ENCODE assay signal across 18 cellular contexts in genomic region chr20:62377064-62377461, GRCh38. TPM values are rescaled to one million over a fixed set of nuclear protein-coding genes. Genes with fewer than 3 reads are reported as not detected.
DNase-seq lines count a peak whose midpoint lies in the region; ATAC-seq and TF ChIP-seq lines count a peak whose summit lies in the region.
"Had no signal": no experiment of that assay in that cellular context is flagged by ENCODE, and none has a peak within 500 bp of the region (broad histone marks: within the 10 kb centered on the region; RNA-seq: fewer than 3 reads in every experiment).

No MANE protein-coding gene starts in this region.

- peaks cover 31% of the 10 kb centered on the region for H3K79me1 ChIP-seq in trophoblast cell (ENCODE audit: low read length)

- POLR2A ChIA-PET in activated CD4-positive, alpha-beta T cell treated with anti-CD3 and anti-CD28 coated beads for 36 hours (lab: Charles Lee): interaction anchor here (0.8 kb wide), 1 partner anchor 14 kb away, joined by 4 read pairs; no protein-coding TSS in a partner anchor

- H3K4me1 Mint-ChIP-seq in activated CD4-positive, alpha-beta T cell treated with anti-CD3 and anti-CD28 coated beads for 36 hours: no peaks in the 10 kb centered on the region

- H3K27me3 ChIP-seq in right atrium auricular region (no peaks in the 10 kb centered on the region), gastroesophageal sphincter (no peaks in the 10 kb centered on the region), trophoblast cell (ENCODE audit: insufficient read depth, low read length) (no peaks in the 10 kb centered on the region)

- no peak overlapping the region for H3K27ac Mint-ChIP-seq in activated CD4-positive, alpha-beta T cell treated with anti-CD3 and anti-CD28 coated beads for 36 hours
- H3K27ac Mint-ChIP-seq: activated naive CD8-positive, alpha-beta T cell treated with anti-CD3 and anti-CD28 coated beads, Interleukin-2, amount 10 ng/mL, durations not matched to agents 7 days and 5 days; stimulated activated memory B cell treated with anti-CD40 and anti-IgM and Interleukin-4, amounts not matched to agents 10 μg/mL and 1 μg/mL and 100 μg/mL, for 72 hours had no signal

- H3K23ac ChIP-seq in trophoblast cell (ENCODE audit: low read length): no peak overlapping the region

- peaks cover 6% of the 10 kb centered on the region for H3K79me2 ChIP-seq in trophoblast cell (ENCODE audit: control insufficient read depth, insufficient read depth, low read length, poor library complexity)

- H2BK120ac ChIP-seq in trophoblast cell (ENCODE audit: insufficient read depth, low read length, poor library complexity): peak overlapping the region; percentile 93

- no peak overlapping the region for H4K12ac ChIP-seq in trophoblast cell (ENCODE audit: low read depth, low read length)

- TF ChIP-seq POLR2A in gastroesophageal sphincter (IDR thresholded peaks at IDR 0.05): no peak

- H3K4me1 ChIP-seq in right atrium auricular region (peaks cover 0 to 67% of the 10 kb centered on the region in 2 donors), gastroesophageal sphincter (peaks cover 5 to 81% (median 43%) of the 10 kb centered on the region in 3 donors), trophoblast cell (ENCODE audit: control insufficient read depth in 1 of 2, insufficient read depth in 2 of 2, low read length in 2 of 2) (peaks cover 24 to 33% of the 10 kb centered on the region in 2 experiments)
- H3K4me1 ChIP-seq: colonic mucosa had no signal

- H2AK5ac ChIP-seq in trophoblast cell (ENCODE audit: low read length): peak overlapping the region; percentile 92

- WGBS in gastroesophageal sphincter (ENCODE audit: low coverage in 1 of 2), 2 donors: 43 to 44% methylated on average over 8 of the region's 17 CpGs
- WGBS in trophoblast cell (ENCODE audit: extremely low coverage, insufficient coverage, insufficient read length): no CpG with 5 or more reads among the region's 17 CpGs

- peaks cover 6% of the 10 kb centered on the region for H3K36me3 Mint-ChIP-seq in activated CD4-positive, alpha-beta T cell treated with anti-CD3 and anti-CD28 coated beads for 36 hours (ENCODE audit: low read depth)

- TF ChIP-seq CTCF in right atrium auricular region (IDR thresholded peaks at IDR 0.05) (no peak), gastroesophageal sphincter (IDR thresholded peaks at IDR 0.05) (no peak)

- CTCF ChIA-PET in activated CD4-positive, alpha-beta T cell treated with anti-CD3 and anti-CD28 coated beads for 36 hours (lab: Charles Lee): no interaction called here

- H3K18ac ChIP-seq in trophoblast cell (ENCODE audit: low read length): peak overlapping the region; percentile 58

- peaks cover 2% of the 10 kb centered on the region for H3K27me3 Mint-ChIP-seq in activated CD4-positive, alpha-beta T cell treated with anti-CD3 and anti-CD28 coated beads for 36 hours
- H3K27me3 Mint-ChIP-seq: activated naive CD8-positive, alpha-beta T cell treated with anti-CD3 and anti-CD28 coated beads, Interleukin-2, amount 10 ng/mL, durations not matched to agents 7 days and 5 days had no signal

- H3K9ac ChIP-seq in trophoblast cell (ENCODE audit: low read length): no peak overlapping the region

- peak overlapping the region; percentile 43 for H3K4ac ChIP-seq in trophoblast cell (ENCODE audit: low read depth, low read length)

- peak overlapping the region; percentile 79 for H4K8ac ChIP-seq in trophoblast cell (ENCODE audit: low read depth, low read length)

- H2BK12ac ChIP-seq in trophoblast cell (ENCODE audit: low read length): peak overlapping the region; percentile 84

- no peak overlapping the region for H3K4me3 Mint-ChIP-seq in activated CD4-positive, alpha-beta T cell treated with anti-CD3 and anti-CD28 coated beads for 36 hours
- H3K4me3 Mint-ChIP-seq: activated naive CD8-positive, alpha-beta T cell treated with anti-CD3 and anti-CD28 coated beads, Interleukin-2, amount 10 ng/mL, durations not matched to agents 7 days and 5 days; stimulated activated memory B cell treated with anti-CD40 and anti-IgM and Interleukin-4, amounts not matched to agents 10 μg/mL and 1 μg/mL and 100 μg/mL, for 72 hours had no signal

- no peak overlapping the region for H3K4me2 ChIP-seq in trophoblast cell (ENCODE audit: low read length)

- H3K36me3 ChIP-seq in right atrium auricular region (no peaks in the 10 kb centered on the region), gastroesophageal sphincter (no peaks in the 10 kb centered on the region), trophoblast cell (ENCODE audit: control insufficient read depth in 1 of 2, insufficient read depth in 2 of 2, low read length in 2 of 2) (peaks cover 0 to 6% of the 10 kb centered on the region in 2 experiments)
- H3K36me3 ChIP-seq: colonic mucosa had no signal

- H3K9me3 ChIP-seq in right atrium auricular region (no peaks in the 10 kb centered on the region), gastroesophageal sphincter (no peaks in the 10 kb centered on the region), trophoblast cell (ENCODE audit: insufficient read depth, low read depth, low read length) (no peaks in the 10 kb centered on the region)
- H3K9me3 ChIP-seq: colonic mucosa had no signal

- H2BK5ac ChIP-seq in trophoblast cell (ENCODE audit: low read depth, low read length, poor library complexity): peak overlapping the region; percentile 86

- H2AFZ ChIP-seq in trophoblast cell (ENCODE audit: insufficient read depth, low read length, poor library complexity): no peak overlapping the region

- DNase-seq in right atrium auricular region (ENCODE audit: low spot score) (no peak), cardiac septum (ENCODE audit: low spot score) (no peak), trophoblast cell (no peak), H4 (ENCODE audit: low spot score) (no peak)
- DNase-seq in activated CD4-positive, alpha-beta T cell treated with anti-CD3 and anti-CD28 coated beads for 36 hours: no peak
- DNase-seq in activated CD8-positive, alpha-beta memory T cell treated with anti-CD3 and anti-CD28 coated beads, Interleukin-2, amount 50 U/mL, for 48 hours: no peak
- DNase-seq: activated CD4-positive, alpha-beta T cell treated with anti-CD3 and anti-CD28 coated beads for 1 hour; activated naive CD8-positive, alpha-beta T cell treated with anti-CD3 and anti-CD28 coated beads, Interleukin-2, amount 10 ng/mL, durations not matched to agents 7 days and 5 days; activated T-cell treated with anti-CD3 and anti-CD28 coated beads for 4 hours; colonic mucosa; OCI-M1; stimulated activated CD4-positive, alpha-beta T cell treated with anti-CD3 and anti-CD28 coated beads, Interleukin-4, amount 100 ng/mL, for 24 hours; T-helper 1 cell had no signal

- TF ChIP-seq EP300 in gastroesophageal sphincter (IDR thresholded peaks at IDR 0.05): no peak

- H3K4me3 ChIP-seq in right atrium auricular region: no peak overlapping the region
- H3K4me3 ChIP-seq in gastroesophageal sphincter: no peak overlapping the region
- H3K4me3 ChIP-seq in trophoblast cell (ENCODE audit: low read depth, low read length): no peak overlapping the region
- H3K4me3 ChIP-seq: colonic mucosa had no signal

- H3K14ac ChIP-seq in trophoblast cell (ENCODE audit: low read length): peak overlapping the region; percentile 76

- ATAC-seq in gastroesophageal sphincter (no peak), GM21737 (IDR thresholded peaks at IDR 0.05; ENCODE audit: unreplicated experiment) (no peak)
- no peak for ATAC-seq in activated CD4-positive, alpha-beta T cell treated with anti-CD3 and anti-CD28 coated beads for 36 hours
- ATAC-seq: stimulated activated memory B cell treated with anti-CD40 and anti-IgM and Interleukin-4, amounts not matched to agents 10 μg/mL and 1 μg/mL and 100 μg/mL, for 72 hours had no signal

- peak overlapping the region; percentile 91 for H4K91ac ChIP-seq in trophoblast cell (ENCODE audit: low read depth, low read length)

- intact Hi-C loops in cardiac septum (cut with DNase I): loop anchor here (1.0 kb wide), 1 partner anchor 25 kb away; no protein-coding TSS in a partner anchor
- intact Hi-C loops in activated CD4-positive, alpha-beta T cell treated with anti-CD3 and anti-CD28 coated beads for 36 hours (cut with DNase I, micrococcal nuclease): no loop called here

- H3K9me3 Mint-ChIP-seq in activated CD4-positive, alpha-beta T cell treated with anti-CD3 and anti-CD28 coated beads for 36 hours (ENCODE audit: low read depth): peaks cover 4% of the 10 kb centered on the region

- H3K27ac ChIP-seq in right atrium auricular region (peak overlapping the region; percentile 57 to 78), gastroesophageal sphincter (peak overlapping the region; percentile 34 to 90 (median 84)), trophoblast cell (ENCODE audit: low read depth, low read length) (peak overlapping the region; percentile 91)
- H3K27ac ChIP-seq: colonic mucosa had no signal

RNA-seq across cellular contexts. Expression of gene RPS21, which starts 9.8 kb away (rescaled TPM):
- total RNA-seq in right atrium auricular region (1,000 to 10,000 TPM; 1,510 to 1,937 TPM), cardiac septum (466 TPM), gastroesophageal sphincter (1,000 to 10,000 TPM in 3 of 4 donors, 100 to 1,000 TPM in 1; 383 to 2,881 (median 2,372) TPM)
- 2,264 and 2,365 TPM in 2 replicates for polyA plus RNA-seq in trophoblast cell (2013)
- 1,000 to 10,000 TPM; 1,051 to 2,439 TPM for total RNA-seq in activated CD4-positive, alpha-beta T cell treated with anti-CD3 and anti-CD28 coated beads for 36 hours
- total RNA-seq in H4 (2014; rRNA removed; shearing (Covaris generic)): 2,095 and 2,204 TPM in 2 replicates

RNA-seq across cellular contexts. Expression of gene LAMA5, which starts 10.0 kb away (rescaled TPM):
- total RNA-seq in right atrium auricular region (10 to 100 TPM; 61.1 to 69.4 TPM), cardiac septum (101 TPM), gastroesophageal sphincter (100 to 1,000 TPM in 3 of 4 donors, 10 to 100 TPM in 1; 58.6 to 259 (median 172) TPM)
- polyA plus RNA-seq in trophoblast cell (2013): 135 and 147 TPM in 2 replicates
- 1 to 10 TPM in 1 of 2 experiments, under 1 TPM in 1; 0.72 to 1.0 TPM for total RNA-seq in activated CD4-positive, alpha-beta T cell treated with anti-CD3 and anti-CD28 coated beads for 36 hours
- total RNA-seq in H4 (2014; rRNA removed; shearing (Covaris generic)): 4.4 and 4.5 TPM in 2 replicates

RNA-seq across cellular contexts. Expression of gene CABLES2, which starts 30.0 kb away (rescaled TPM):
- total RNA-seq in right atrium auricular region (10 to 100 TPM; 10.8 to 17.7 TPM), cardiac septum (10.7 TPM), gastroesophageal sphincter (1 to 10 TPM; 2.7 to 9.8 (median 3.8) TPM)
- 15.0 and 15.1 TPM in 2 replicates for polyA plus RNA-seq in trophoblast cell (2013)
- total RNA-seq in activated CD4-positive, alpha-beta T cell treated with anti-CD3 and anti-CD28 coated beads for 36 hours: 1 to 10 TPM; 6.4 to 7.6 TPM
- 2.4 and 4.8 TPM in 2 replicates for total RNA-seq in H4 (2014; rRNA removed; shearing (Covaris generic))

RNA-seq across cellular contexts. Expression of gene RBBP8NL, which starts 50.3 kb away (rescaled TPM):
- not detected for total RNA-seq in right atrium auricular region
- total RNA-seq in cardiac septum: not detected
- under 1 TPM in 1 of 4 donors, not detected in 3; 0.20 TPM for total RNA-seq in gastroesophageal sphincter
- polyA plus RNA-seq in trophoblast cell (2013): 7.9 TPM in 2 replicates
- total RNA-seq in activated CD4-positive, alpha-beta T cell treated with anti-CD3 and anti-CD28 coated beads for 36 hours: not detected
- not detected in 2 replicates for total RNA-seq in H4 (2014; rRNA removed; shearing (Covaris generic))
- total RNA-seq: activated naive CD8-positive, alpha-beta T cell treated with anti-CD3 and anti-CD28 coated beads, Interleukin-2, amount 10 ng/mL, durations not matched to agents 7 days and 5 days; fibroblast of lung; renal cortical epithelial cell had no signal
- polyA plus RNA-seq: fibroblast of lung had no signal

Comparison
In these comparisons a context has a peak if more than half of its experiments do, and no peak if none do; other contexts are left out.
1. RNA of gene LAMA5, which starts 10.0 kb away (total RNA-seq): 58.6 to 259 TPM in gastroesophageal sphincter, 101 TPM in cardiac septum (single experiment) and 61.1 to 69.4 TPM in right atrium auricular region; 4.4 to 4.5 TPM in H4 and 0.72 to 1.0 TPM in activated CD4-positive, alpha-beta T cell treated with anti-CD3 and anti-CD28 coated beads for 36 hours; every median in the first group is over 10 times any median in the second.
2. Peak in every context shown above with its lines, with median percentiles within 50 percentile points of each other: H3K27ac ChIP-seq.